In genomic region chr15:57324590-57324890, GRCh38 we compare ENCODE assay signal across 15 cellular contexts. TPM values are rescaled to one million over a fixed set of nuclear protein-coding genes. Genes with fewer than 3 reads are reported as not detected.
DNase-seq lines count a peak whose midpoint lies in the region; ATAC-seq and TF ChIP-seq lines count a peak whose summit lies in the region.
"Had no signal": no experiment of that assay in that cellular context is flagged by ENCODE, and none has a peak within 500 bp of the region (broad histone marks: within the 10 kb centered on the region; RNA-seq: fewer than 3 reads in every experiment).

No MANE protein-coding gene starts in this region.

- POLR2A ChIA-PET in SK-N-SH (lab: Yijun Ruan, JAX): no interaction called here

- TF ChIP-seq RAD21 in SK-N-SH (IDR thresholded peaks at IDR 0.05; ENCODE audit: low read length): no peak

- H4K20me1 ChIP-seq in SK-N-SH (ENCODE audit: insufficient read depth) (no peaks in the 10 kb centered on the region), Loucy (ENCODE audit: insufficient read depth, low read length, poor library complexity, severe bottlenecking) (no peaks in the 10 kb centered on the region)

- peak overlapping the region; percentile 12; the same call in 1 of the 2 replicates for H3K9ac ChIP-seq in SK-N-SH
- H3K9ac ChIP-seq in Loucy (ENCODE audit: low read depth, low read length, poor library complexity, severe bottlenecking): peak overlapping the region; percentile 32

- H3K4me1 Mint-ChIP-seq in central memory CD8-positive, alpha-beta T cell: peaks cover 3% of the 10 kb centered on the region

- H3K4me1 ChIP-seq in SK-N-SH (ENCODE audit: control insufficient read depth in 1 of 2, insufficient read depth in 2 of 2, low read depth in 1 of 2, low read length in 1 of 2) (peaks cover 8 to 42% of the 10 kb centered on the region in 2 experiments; a peak in 2 of 4 replicates), Loucy (ENCODE audit: insufficient read depth, low read length, poor library complexity, severe bottlenecking) (peaks cover 46% of the 10 kb centered on the region), transverse colon (peaks cover 7 to 55% (median 27%) of the 10 kb centered on the region in 4 donors)

- TF ChIP-seq EP300 in SK-N-SH (IDR thresholded peaks at IDR 0.05; ENCODE audit: borderline replicate concordance in 1 of 2, low read depth in 1 of 2, low read length in 1 of 2) (no peak), transverse colon (IDR thresholded peaks at IDR 0.05; ENCODE audit: low read depth) (no peak)

- no peak for TF ChIP-seq CTCF in SK-N-SH (IDR thresholded peaks at IDR 0.05)
- no peak for TF ChIP-seq CTCF in Loucy (conservative IDR thresholded peaks at IDR 0.05; ENCODE audit: low read length)
- no peak for TF ChIP-seq CTCF in transverse colon (IDR thresholded peaks at IDR 0.05)

- H3K9me3 Mint-ChIP-seq in central memory CD8-positive, alpha-beta T cell: no peaks in the 10 kb centered on the region

- TF ChIP-seq POLR2A in transverse colon (IDR thresholded peaks at IDR 0.05): no peak

- H3K9me3 ChIP-seq in SK-N-SH (no peaks in the 10 kb centered on the region), Loucy (ENCODE audit: insufficient read depth, low read depth, low read length) (no peaks in the 10 kb centered on the region), transverse colon (no peaks in the 10 kb centered on the region)

- in situ Hi-C loops in transverse colon (cut with MboI; ENCODE audit: low pct_ligation_motif_present in 1 of 4, low pct_unique_long_range_greater_than_20kb in 1 of 4, low sequenced_read_pairs in 3 of 4): loop anchor here in 2 of 4 donors (25.0 kb wide), 3 partner anchors 437 to 837 kb away; no protein-coding TSS in a partner anchor

- DNase-seq in SK-N-SH (no peak), transverse colon (no peak), NCI-H2107 treated with DMSO at 0.1 percent for 48 hours (lab: John Stamatoyannopoulos, UW; ENCODE audit: unreplicated experiment) (no peak), epidermal melanocyte (ENCODE audit: insufficient read length, low spot score) (no peak)
- no peak for DNase-seq in central memory CD8-positive, alpha-beta T cell (ENCODE audit: low spot score in 2 of 2)
- DNase-seq: AML-193, C1 segment of cervical spinal cord, GDM1, KG1, NCI-H1105, NCI-H524 treated with DMSO at 0.1 percent for 48 hours had no signal

- H2AFZ ChIP-seq in SK-N-SH (ENCODE audit: low read depth) (no peak overlapping the region), Loucy (ENCODE audit: low read length) (no peak overlapping the region)

- H3K36me3 Mint-ChIP-seq in central memory CD8-positive, alpha-beta T cell (ENCODE audit: insufficient read depth): no peaks in the 10 kb centered on the region

- no peak overlapping the region for H3K4me2 ChIP-seq in SK-N-SH
- peak overlapping the region; percentile 41 for H3K4me2 ChIP-seq in Loucy (ENCODE audit: low read depth, low read length, poor library complexity, severe bottlenecking)

- no peak overlapping the region for H3K4me3 Mint-ChIP-seq in central memory CD8-positive, alpha-beta T cell

- 36% methylated on average over 3 of the region's 3 CpGs for WGBS in SK-N-SH (ENCODE audit: low lambda C conversion rate)
- 32 to 44% methylated on average over 2 to 3 of the region's 3 CpGs for WGBS in transverse colon (ENCODE audit: low coverage in 1 of 2), 2 donors

- H3K27me3 ChIP-seq in SK-N-SH (ENCODE audit: insufficient read depth) (no peaks in the 10 kb centered on the region), Loucy (ENCODE audit: insufficient read depth, low read length, poor library complexity, severe bottlenecking) (no peaks in the 10 kb centered on the region), transverse colon (no peaks in the 10 kb centered on the region)

- H3K9me2 ChIP-seq in SK-N-SH: no peaks in the 10 kb centered on the region
- H3K9me2 ChIP-seq in Loucy (replicated peaks; ENCODE audit: low read depth, low read length): no peaks in the 10 kb centered on the region

- peaks cover 14% of the 10 kb centered on the region for H3K27me3 Mint-ChIP-seq in central memory CD8-positive, alpha-beta T cell

- H3F3A ChIP-seq in SK-N-SH (replicated peaks; ENCODE audit: insufficient read depth) (peaks cover 35% of the 10 kb centered on the region), Loucy (ENCODE audit: low read depth) (peaks cover 9% of the 10 kb centered on the region)

- intact Hi-C loops in transverse colon (cut with DNase I; ENCODE audit: low total_unique reads): no loop called here

- CTCF ChIA-PET in SK-N-SH (lab: Yijun Ruan, JAX): interaction anchor here (0.6 kb wide), 1 partner anchor 106 kb away, joined by 3 read pairs; no protein-coding TSS in a partner anchor

- peak overlapping the region; percentile 61 for H3K27ac Mint-ChIP-seq in central memory CD8-positive, alpha-beta T cell (ENCODE audit: low read depth)

- ATAC-seq in SK-N-SH treated with all-trans-retinoic acid at 6 μM for 48 hours: no peak
- no peak for ATAC-seq in central memory CD8-positive, alpha-beta T cell (replicated peaks; ENCODE audit: extremely low read depth, poor library complexity, severe bottlenecking)
- ATAC-seq in HG03139 (IDR thresholded peaks at IDR 0.05; ENCODE audit: unreplicated experiment): no peak

- no peak overlapping the region for H3K4me3 ChIP-seq in SK-N-SH (ENCODE audit: low read depth in 2 of 2, low read length in 1 of 2)
- H3K4me3 ChIP-seq in Loucy (ENCODE audit: low read length, poor library complexity, severe bottlenecking): no peak overlapping the region
- no peak overlapping the region for H3K4me3 ChIP-seq in transverse colon

- H3K36me3 ChIP-seq in SK-N-SH (replicated peaks in 1 of 2; ENCODE audit: control insufficient read depth in 1 of 2, insufficient read depth in 2 of 2, low read length in 1 of 2) (no peaks in the 10 kb centered on the region), Loucy (ENCODE audit: insufficient read depth, low read length) (no peaks in the 10 kb centered on the region), transverse colon (no peaks in the 10 kb centered on the region)

- peak overlapping the region in 1 of 2 experiments; percentile 73; a peak in 2 of 4 replicates for H3K27ac ChIP-seq in SK-N-SH (ENCODE audit: low read depth in 2 of 2, low read length in 1 of 2)
- peak overlapping the region; percentile 27 to 62 (median 53) for H3K27ac ChIP-seq in transverse colon

- no peaks in the 10 kb centered on the region for H3K79me2 ChIP-seq in SK-N-SH (ENCODE audit: insufficient read depth)
- no peaks in the 10 kb centered on the region for H3K79me2 ChIP-seq in Loucy (ENCODE audit: insufficient read depth, low read length)

TF ChIP-seq in SK-N-SH, 30 proteins besides CTCF, POLR2A, EP300 and RAD21 (continues in another document):
- TF ChIP-seq YY1 (IDR thresholded peaks at IDR 0.05; ENCODE audit: low read depth): no peak
- no peak for TF ChIP-seq JUND (IDR thresholded peaks at IDR 0.05)
- no peak for TF ChIP-seq ELF1 (IDR thresholded peaks at IDR 0.05)
- no peak for TF ChIP-seq SMC3 (IDR thresholded peaks at IDR 0.05; ENCODE audit: low read depth, low read length)
- no peak for TF ChIP-seq SIN3A (IDR thresholded peaks at IDR 0.05; ENCODE audit: borderline replicate concordance, low read depth, low read length)
- TF ChIP-seq PBX3 (IDR thresholded peaks at IDR 0.05): no peak
- no peak for TF ChIP-seq RCOR1 (IDR thresholded peaks at IDR 0.05; ENCODE audit: low read length)
- TF ChIP-seq RFX5 (IDR thresholded peaks at IDR 0.05; ENCODE audit: low read length): no peak
- no peak for TF ChIP-seq CHD2 (IDR thresholded peaks at IDR 0.05; ENCODE audit: low read length, partially characterized antibody)
- TF ChIP-seq TEAD4 (IDR thresholded peaks at IDR 0.05; ENCODE audit: borderline replicate concordance, insufficient read depth): no peak
- TF ChIP-seq NFIC (IDR thresholded peaks at IDR 0.05; ENCODE audit: borderline replicate concordance): no peak

TF ChIP-seq in SK-N-SH treated with all-trans-retinoic acid at 6 μM for 48 hours, 23 proteins besides CTCF, POLR2A, EP300 and RAD21 (continues in another document):
- TF ChIP-seq ZFP3 (CRISPR knock-in tag; IDR thresholded peaks at IDR 0.05): no peak
- no peak for TF ChIP-seq ZC3H10 (CRISPR knock-in tag; IDR thresholded peaks at IDR 0.05)
- no peak for TF ChIP-seq POU6F1 (CRISPR knock-in tag; IDR thresholded peaks at IDR 0.05; ENCODE audit: borderline replicate concordance, low read depth)
- no peak for TF ChIP-seq BACH2 (CRISPR knock-in tag; IDR thresholded peaks at IDR 0.05; ENCODE audit: borderline replicate concordance)
- TF ChIP-seq CREB5 (CRISPR knock-in tag; IDR thresholded peaks at IDR 0.05; ENCODE audit: low read depth): no peak
- TF ChIP-seq TCF4 (CRISPR knock-in tag; IDR thresholded peaks at IDR 0.05; ENCODE audit: borderline replicate concordance): no peak
- TF ChIP-seq ZNF565 (CRISPR knock-in tag; conservative IDR thresholded peaks at IDR 0.05; ENCODE audit: low read depth): no peak
- no peak for TF ChIP-seq ZFP30 (CRISPR knock-in tag; IDR thresholded peaks at IDR 0.05)
- TF ChIP-seq RARB (CRISPR knock-in tag; IDR thresholded peaks at IDR 0.05): no peak
- TF ChIP-seq PPARA (CRISPR knock-in tag; IDR thresholded peaks at IDR 0.05; ENCODE audit: borderline replicate concordance): no peak
- TF ChIP-seq ESRRG (CRISPR knock-in tag; IDR thresholded peaks at IDR 0.05): no peak

RNA-seq across cellular contexts. Expression of gene CGNL1, which starts 51.8 kb away (rescaled TPM):
- 0.23 and 0.24 TPM in 2 replicates for polyA plus RNA-seq in SK-N-SH (2012; rRNA removed)
- 0.26 and 0.29 TPM in 2 replicates for polyA plus RNA-seq in SK-N-SH (2012; cell fraction: cytosol; rRNA removed)
- 0.18 and 0.36 TPM in 2 replicates for polyA plus RNA-seq in SK-N-SH (2012; cell fraction: nucleus; rRNA removed)
- 1 to 10 TPM; 1.1 to 2.2 (median 1.8) TPM for total RNA-seq in transverse colon
- total RNA-seq: T-helper 1 cell treated with Interleukin-12 subunit alpha and Interleukin-12 subunit beta and Interleukin-4 antibody, amounts not matched to agents 30 ng/mL and 1 ng/mL, for 36 hours had no signal
